In the genomic region with DNA sequence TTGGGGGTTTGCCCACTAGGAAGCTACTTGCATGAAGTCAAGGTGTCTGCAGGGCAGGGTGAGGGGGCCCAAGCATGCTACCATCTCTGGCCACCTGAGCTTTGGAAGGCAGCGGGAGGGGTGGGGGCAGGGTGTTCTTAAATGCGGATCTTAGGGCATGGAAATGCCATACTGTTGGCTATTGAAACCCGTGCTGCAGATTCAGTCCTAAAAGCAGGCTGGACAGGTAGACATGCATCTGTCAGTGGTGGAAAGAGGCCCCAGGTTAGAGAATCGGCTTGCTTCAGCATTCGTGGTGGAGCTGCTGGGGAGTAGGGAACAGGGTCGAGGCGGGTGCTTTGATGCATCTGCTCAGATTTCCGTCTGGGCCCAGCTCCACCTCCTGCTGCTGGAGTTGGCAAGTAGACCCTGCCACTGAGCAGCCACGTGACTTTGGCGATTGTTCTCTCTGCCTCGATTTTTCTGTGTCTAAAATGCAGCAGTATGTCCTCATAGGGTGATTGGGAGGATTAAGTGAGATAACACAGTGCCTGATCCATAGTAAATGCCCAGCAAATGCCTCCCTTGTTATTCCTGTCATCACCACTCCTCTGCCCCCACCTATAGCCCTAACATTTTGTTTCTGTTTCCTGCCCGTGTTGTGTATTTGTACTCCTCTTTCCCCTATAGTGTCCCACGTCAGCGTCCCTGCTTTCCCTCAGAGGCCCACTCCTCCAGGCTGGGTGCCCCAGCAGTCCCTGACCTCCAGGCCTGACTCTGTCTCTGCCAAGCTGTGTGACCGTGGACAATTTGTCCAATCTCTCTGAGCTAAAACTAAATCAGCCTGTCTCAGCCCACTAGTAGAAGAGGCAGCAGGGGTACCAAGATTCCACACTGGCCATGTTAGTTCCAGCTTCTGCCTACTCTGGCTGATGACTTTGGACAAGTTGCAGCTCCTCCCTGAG, we compare ENCODE assay signal across 9 cellular contexts. TPM values are rescaled to one million over a fixed set of nuclear protein-coding genes. Genes with fewer than 3 reads are reported as not detected.
DNase-seq lines count a peak whose midpoint lies in the region; ATAC-seq and TF ChIP-seq lines count a peak whose summit lies in the region.
"Had no signal": no experiment of that assay in that cellular context is flagged by ENCODE, and none has a peak within 500 bp of the region (broad histone marks: within the 10 kb centered on the region; RNA-seq: fewer than 3 reads in every experiment).

No MANE protein-coding gene starts in this region.

- H3K36me3 ChIP-seq in HUES48 (ENCODE audit: control insufficient read depth, insufficient read depth, low read length) (0 out of 2 replicates have a peak, but pooled peaks cover 3% of the 10 kb centered on the region), adipocyte (ENCODE audit: control insufficient read depth, insufficient read depth, low read length, severe bottlenecking) (no peaks in the 10 kb centered on the region), cardiac muscle cell (no peaks in the 10 kb centered on the region), gastrocnemius medialis (no peaks in the 10 kb centered on the region)

- in situ Hi-C loops in gastrocnemius medialis (cut with MboI; ENCODE audit: low sequenced_read_pairs in 4 of 4) = no loop called here

- no peak overlapping the region for H3K9ac ChIP-seq in HUES48 (ENCODE audit: low read depth, low read length)
- H3K9ac ChIP-seq in adipocyte (ENCODE audit: low read length) = peak overlapping the region; percentile 63

- intact Hi-C loops in gastrocnemius medialis (cut with DNase I; ENCODE audit: low total_unique reads) = loop anchor here (10.0 kb wide), 1 partner anchor 226 kb away; a partner anchor contains a TSS

- TF ChIP-seq CTCF in cardiac muscle cell (IDR thresholded peaks at IDR 0.05; ENCODE audit: low read depth, low read length) (no peak), gastrocnemius medialis (IDR thresholded peaks at IDR 0.05 in 4 of 5, conservative IDR thresholded peaks at IDR 0.05 in 1 of 5) (no peak)

- H3K4me3 ChIP-seq in HUES48 (ENCODE audit: low read depth, low read length) (no peak overlapping the region), adipocyte (ENCODE audit: low read length) (peak overlapping the region; percentile 59), cardiac muscle cell (no peak overlapping the region), gastrocnemius medialis (peak overlapping the region in 1 of 4 donors; percentile 15)

- H3K9me3 ChIP-seq in HUES48 (ENCODE audit: control insufficient read depth, insufficient read depth, low read length) (no peaks in the 10 kb centered on the region), adipocyte (ENCODE audit: control insufficient read depth, low read length) (no peaks in the 10 kb centered on the region), cardiac muscle cell (ENCODE audit: low read depth) (no peaks in the 10 kb centered on the region), gastrocnemius medialis (no peaks in the 10 kb centered on the region)

- no peaks in the 10 kb centered on the region for H3K27me3 ChIP-seq in HUES48 (ENCODE audit: control insufficient read depth, insufficient read depth, low read length)
- H3K27me3 ChIP-seq in adipocyte (replicated peaks; ENCODE audit: control insufficient read depth, insufficient read depth, low read length) = no peaks in the 10 kb centered on the region
- no peaks in the 10 kb centered on the region for H3K27me3 ChIP-seq in cardiac muscle cell
- no peaks in the 10 kb centered on the region for H3K27me3 ChIP-seq in gastrocnemius medialis

- peak; percentile 61 to 69 for ATAC-seq in gastrocnemius medialis
- ATAC-seq in HG02981 (IDR thresholded peaks at IDR 0.05; ENCODE audit: unreplicated experiment) = no peak
- ATAC-seq in GM21576 (IDR thresholded peaks at IDR 0.05; ENCODE audit: unreplicated experiment) = no peak
- ATAC-seq in GM21717 (IDR thresholded peaks at IDR 0.05; ENCODE audit: unreplicated experiment) = no peak

- TF ChIP-seq POLR2A in gastrocnemius medialis (IDR thresholded peaks at IDR 0.05) = no peak

- H3K27ac ChIP-seq in HUES48 (ENCODE audit: low read depth, low read length) (peak overlapping the region; percentile 6), cardiac muscle cell (peak overlapping the region; percentile 9), gastrocnemius medialis (peak overlapping the region; percentile 83 to 91 (median 86))

- H3K4me1 ChIP-seq in HUES48 (ENCODE audit: control insufficient read depth, insufficient read depth, low read length) (peaks cover 37% of the 10 kb centered on the region), adipocyte (ENCODE audit: control insufficient read depth, insufficient read depth, low read length) (peaks cover 57% of the 10 kb centered on the region), cardiac muscle cell (ENCODE audit: low read depth) (peaks cover 27% of the 10 kb centered on the region), gastrocnemius medialis (peaks cover 74 to 93% of the 10 kb centered on the region in 2 donors)

- DNase-seq in adipocyte (ENCODE audit: low read depth) (no peak), cardiac muscle cell (ENCODE audit: low read depth in 1 of 2, low spot score in 1 of 2) (peak in 1 of 2 donors; percentile 65), gastrocnemius medialis (peak; percentile 59 to 76)
- DNase-seq in activated effector memory CD4-positive, alpha-beta T cell treated with Interleukin-2 at 50 U/mL for 16 hours = no peak
- DNase-seq: MM.1S had no signal

RNA-seq across cellular contexts. Expression of a gene that starts 5.8 kb away (rescaled TPM):
- 51.8 and 64.9 TPM in 2 replicates for total RNA-seq in cardiac muscle cell
- 11.8 and 12.4 TPM in 2 replicates for polyA plus RNA-seq in cardiac muscle cell
- 10 to 100 TPM; 30.5 to 51.1 (median 39.7) TPM for total RNA-seq in gastrocnemius medialis

RNA-seq across cellular contexts. Expression of a gene that starts 19.7 kb away (rescaled TPM):
- total RNA-seq in cardiac muscle cell (30.3 and 64.2 TPM in 2 replicates), gastrocnemius medialis (10 to 100 TPM; 18.6 to 33.4 (median 27.9) TPM)
- 77.9 and 81.3 TPM in 2 replicates for polyA plus RNA-seq in cardiac muscle cell

RNA-seq across cellular contexts. Expression of a gene that starts 22.5 kb away (rescaled TPM):
- 0.85 and 3.4 TPM in 2 replicates for total RNA-seq in cardiac muscle cell
- polyA plus RNA-seq in cardiac muscle cell = 1.6 and 3.5 TPM in 2 replicates
- not detected for total RNA-seq in gastrocnemius medialis

RNA-seq across cellular contexts. Expression of a gene that starts 59.9 kb away (rescaled TPM):
- total RNA-seq in cardiac muscle cell (45.5 and 149 TPM in 2 replicates), gastrocnemius medialis (100 to 1,000 TPM in 2 of 4 donors, 10 to 100 TPM in 2; 28.8 to 121 (median 91.5) TPM)
- polyA plus RNA-seq in cardiac muscle cell = 35.5 and 41.7 TPM in 2 replicates

Comparison
In these comparisons a context has a peak if more than half of its experiments do, and no peak if none do; other contexts are left out.
1. H3K27ac ChIP-seq: peak in every context shown above with its lines; median percentile 86 in gastrocnemius medialis; 9 in cardiac muscle cell; 6 in HUES48.
2. DNase-seq: peak in gastrocnemius medialis (2 of 2); none in adipocyte (single experiment) and activated effector memory CD4-positive, alpha-beta T cell treated with Interleukin-2 at 50 U/mL for 16 hours (single experiment).
3. ATAC-seq: peak in gastrocnemius medialis (2 of 2); none in HG02981 (single experiment), GM21576 (single experiment) and GM21717 (single experiment).